Comparison of ENCODE assay signal across 8 cellular contexts in genomic region chr3:10164546-10165393, GRCh38. TPM values are rescaled to one million over a fixed set of nuclear protein-coding genes. Genes with fewer than 3 reads are reported as not detected.
DNase-seq lines count a peak whose midpoint lies in the region; ATAC-seq and TF ChIP-seq lines count a peak whose summit lies in the region.

TSS of gene IRAK2 (plus strand) at chr3:10164919. CDS start at chr3:10164955, 36 bp downstream.

- peaks cover 7% of the 10 kb centered on the region for H3K9me3 Mint-ChIP-seq in activated T-cell treated with anti-CD3 and anti-CD28 coated beads, Interleukin-2, amount 50 U/mL, for 4 hours
- peaks cover 3% of the 10 kb centered on the region for H3K9me3 Mint-ChIP-seq in stimulated activated effector memory CD8-positive, alpha-beta T cell treated with anti-CD3 and anti-CD28 coated beads, Interleukin-12 subunit alpha, Interleukin-12 subunit beta, amount 100 ng/mL, for 72 hours

- peak within 1 kb of the TSS; percentile 75 to 81 (median 76) for H3K27ac ChIP-seq in esophagus muscularis mucosa (replicated peaks in 1 of 4)
- peak within 1 kb of the TSS; percentile 58 for H3K27ac ChIP-seq in muscle layer of colon (ENCODE audit: low read depth, low read length)
- H3K27ac ChIP-seq in SJCRH30: no peak within 1 kb of the TSS

- peak; percentile 87 to 100 (median 95) for TF ChIP-seq CTCF in esophagus muscularis mucosa (IDR thresholded peaks at IDR 0.05)

- peak within 1 kb of the TSS; percentile 49 for H3K9ac ChIP-seq in muscle layer of colon (ENCODE audit: low read length)

- intact Hi-C loops in esophagus muscularis mucosa (cut with DNase I): loop anchor here (2.0 kb wide), 1 partner anchor 60 kb away; no protein-coding TSS in a partner anchor

- H3K27me3 ChIP-seq in esophagus muscularis mucosa (no peaks in the 10 kb centered on the region), muscle layer of colon (ENCODE audit: control insufficient read depth in 1 of 2, insufficient read depth in 2 of 2, low read length in 2 of 2) (no peaks in the 10 kb centered on the region), SJCRH30 (no peaks in the 10 kb centered on the region)

- H3K4me1 ChIP-seq in esophagus muscularis mucosa (peaks cover 2 to 18% (median 12%) of the 10 kb centered on the region in 4 donors), muscle layer of colon (ENCODE audit: insufficient read depth, low read length) (no peaks in the 10 kb centered on the region), SJCRH30 (no peaks in the 10 kb centered on the region)

- DNase-seq in NOMO-1 (lab: John Stamatoyannopoulos, UW; ENCODE audit: unreplicated experiment in 2 of 2) (peak; percentile 13 to 24), esophagus muscularis mucosa (ENCODE audit: extremely low spot score) (no peak), SJCRH30 (no peak)
- DNase-seq in activated T-cell treated with anti-CD3 and anti-CD28 coated beads, Interleukin-2, amount 50 U/mL, for 4 hours: peak; percentile 42
- peak; percentile 47 to 83 for DNase-seq in stimulated activated effector memory CD8-positive, alpha-beta T cell treated with anti-CD3 and anti-CD28 coated beads, Interleukin-12 subunit alpha, Interleukin-12 subunit beta, amount 100 ng/mL, for 72 hours (ENCODE audit: low spot score in 2 of 2)

- ATAC-seq in GM18498 (IDR thresholded peaks at IDR 0.05; ENCODE audit: unreplicated experiment) (peak; percentile 94), HG02642 (IDR thresholded peaks at IDR 0.05; ENCODE audit: poor library complexity, unreplicated experiment) (peak; percentile 88)
- peak; percentile 93 to 95 for ATAC-seq in activated T-cell treated with anti-CD3 and anti-CD28 coated beads, Interleukin-2, amount 50 U/mL, for 4 hours
- ATAC-seq in stimulated activated effector memory CD8-positive, alpha-beta T cell treated with anti-CD3 and anti-CD28 coated beads, Interleukin-12 subunit alpha, Interleukin-12 subunit beta, amount 100 ng/mL, for 72 hours: peak; percentile 89

- H3K36me3 ChIP-seq in esophagus muscularis mucosa (peaks cover 0 to 4% (median 1%) of the 10 kb centered on the region in 4 donors), muscle layer of colon (ENCODE audit: insufficient read depth, low read length) (no peaks in the 10 kb centered on the region), SJCRH30 (no peaks in the 10 kb centered on the region)

- H3K4me3 ChIP-seq in esophagus muscularis mucosa (peak within 1 kb of the TSS; percentile 76 to 96 (median 88)), muscle layer of colon (ENCODE audit: low read depth in 1 of 2, low read length in 2 of 2) (peak within 1 kb of the TSS; percentile 79 to 99), SJCRH30 (no peak within 1 kb of the TSS)

- peaks cover 23% of the 10 kb centered on the region for H3K4me1 Mint-ChIP-seq in activated T-cell treated with anti-CD3 and anti-CD28 coated beads, Interleukin-2, amount 50 U/mL, for 4 hours (ENCODE audit: low read depth)
- peaks cover 19% of the 10 kb centered on the region for H3K4me1 Mint-ChIP-seq in stimulated activated effector memory CD8-positive, alpha-beta T cell treated with anti-CD3 and anti-CD28 coated beads, Interleukin-12 subunit alpha, Interleukin-12 subunit beta, amount 100 ng/mL, for 72 hours

- peak within 1 kb of the TSS; percentile 78 for H3K4me3 Mint-ChIP-seq in activated T-cell treated with anti-CD3 and anti-CD28 coated beads, Interleukin-2, amount 50 U/mL, for 4 hours
- peak within 1 kb of the TSS; percentile 70 for H3K4me3 Mint-ChIP-seq in stimulated activated effector memory CD8-positive, alpha-beta T cell treated with anti-CD3 and anti-CD28 coated beads, Interleukin-12 subunit alpha, Interleukin-12 subunit beta, amount 100 ng/mL, for 72 hours

- WGBS in esophagus muscularis mucosa: 5% methylated on average over 38 of the region's 76 CpGs

- H3K9me3 ChIP-seq in esophagus muscularis mucosa (peaks cover 0 to 8% (median 5%) of the 10 kb centered on the region in 4 donors), muscle layer of colon (ENCODE audit: low read length) (no peaks in the 10 kb centered on the region), SJCRH30 (replicated peaks) (no peaks in the 10 kb centered on the region)

- H3K27me3 Mint-ChIP-seq in activated T-cell treated with anti-CD3 and anti-CD28 coated beads, Interleukin-2, amount 50 U/mL, for 4 hours (ENCODE audit: low read depth): no peaks in the 10 kb centered on the region

- peak; percentile 15 for TF ChIP-seq POLR2A in esophagus muscularis mucosa (IDR thresholded peaks at IDR 0.05; ENCODE audit: low read depth)

- no peak for TF ChIP-seq EP300 in esophagus muscularis mucosa (IDR thresholded peaks at IDR 0.05)

- H3K27ac Mint-ChIP-seq in stimulated activated effector memory CD8-positive, alpha-beta T cell treated with anti-CD3 and anti-CD28 coated beads, Interleukin-12 subunit alpha, Interleukin-12 subunit beta, amount 100 ng/mL, for 72 hours: no peak within 1 kb of the TSS

- peaks cover 12% of the 10 kb centered on the region for H3K36me3 Mint-ChIP-seq in activated T-cell treated with anti-CD3 and anti-CD28 coated beads, Interleukin-2, amount 50 U/mL, for 4 hours (ENCODE audit: insufficient read depth)
- H3K36me3 Mint-ChIP-seq in stimulated activated effector memory CD8-positive, alpha-beta T cell treated with anti-CD3 and anti-CD28 coated beads, Interleukin-12 subunit alpha, Interleukin-12 subunit beta, amount 100 ng/mL, for 72 hours: peaks cover 13% of the 10 kb centered on the region

RNA-seq across cellular contexts. Expression of gene IRAK2, which starts in this region (rescaled TPM):
- total RNA-seq in activated T-cell treated with anti-CD3 and anti-CD28 coated beads, Interleukin-2, amount 50 U/mL, for 4 hours: 1 to 10 TPM; 2.1 to 3.8 (median 3.0) TPM
- 1 to 10 TPM; 2.5 to 3.2 (median 2.8) TPM for total RNA-seq in esophagus muscularis mucosa
- 8.1 TPM in 2 replicates for total RNA-seq in SJCRH30 (2014; rRNA removed; shearing (Covaris generic))

Comparison
In these comparisons a context has a peak if more than half of its experiments do, and no peak if none do; other contexts are left out.
1. DNase-seq: peak in NOMO-1 (2 of 2), activated T-cell treated with anti-CD3 and anti-CD28 coated beads, Interleukin-2, amount 50 U/mL, for 4 hours (single experiment) and stimulated activated effector memory CD8-positive, alpha-beta T cell treated with anti-CD3 and anti-CD28 coated beads, Interleukin-12 subunit alpha, Interleukin-12 subunit beta, amount 100 ng/mL, for 72 hours (2 of 2); none in esophagus muscularis mucosa (single experiment) and SJCRH30 (0 of 2).
2. Peak in every context shown above with its lines, with median percentiles within 50 percentile points of each other: ATAC-seq.